In genomic region chr1:153662269-153662668, GRCh38 we compare ENCODE assay signal across 1 cellular context.
TF ChIP-seq lines count a peak whose summit lies in the region.

No MANE protein-coding gene starts in this region.

TF ChIP-seq in HCT116, 20 proteins besides CTCF, POLR2A, EP300 and RAD21:
- TF ChIP-seq CBX3 (IDR thresholded peaks at IDR 0.05; ENCODE audit: low read depth) (no peak), JUND (IDR thresholded peaks at IDR 0.05) (0 out of 2 replicates have a peak, but pooled peaks have one; percentile 2), YY1 (IDR thresholded peaks at IDR 0.05; ENCODE audit: extremely low read depth, insufficient replicate concordance, low read depth, low read length) (no peak), SIN3A (IDR thresholded peaks at IDR 0.05; ENCODE audit: low read depth) (no peak), SP1 (IDR thresholded peaks at IDR 0.05; ENCODE audit: low read depth) (no peak), POLR2AphosphoS5 (IDR thresholded peaks at IDR 0.05; ENCODE audit: low read depth, low read length) (no peak)
TF ChIP-seq in HCT116: peak in this region for 1.
